ENCODE assay signal across 22 cellular contexts in the genomic region with DNA sequence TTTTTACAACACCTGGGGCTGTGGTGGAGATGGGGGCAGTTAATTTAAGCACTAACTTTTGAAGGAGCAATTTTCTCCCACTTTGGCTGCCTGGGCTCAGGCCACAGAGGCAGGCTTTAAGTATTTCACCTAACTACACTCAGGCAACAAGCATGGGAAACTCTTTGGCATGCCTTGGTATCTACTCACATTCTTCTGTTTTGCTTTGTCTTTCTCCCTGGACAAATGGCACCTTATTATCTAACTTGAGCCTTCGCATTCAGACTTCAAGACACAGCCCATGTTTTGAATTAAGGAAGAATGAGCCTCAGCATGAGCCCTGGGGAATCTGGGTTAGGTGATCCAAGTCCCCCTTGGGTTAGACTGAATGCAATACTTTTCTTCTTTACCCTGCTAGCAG. TPM values are rescaled to one million over a fixed set of nuclear protein-coding genes. Genes with fewer than 3 reads are reported as not detected.
DNase-seq lines count a peak whose midpoint lies in the region; ATAC-seq and TF ChIP-seq lines count a peak whose summit lies in the region.
"Had no signal": no experiment of that assay in that cellular context is flagged by ENCODE, and none has a peak within 500 bp of the region (broad histone marks: within the 10 kb centered on the region; RNA-seq: fewer than 3 reads in every experiment).

No MANE protein-coding gene starts in this region.

- 100% methylated on average over 1 of the region's 1 CpG for whole genome bisulfite sequencing in esophagus muscularis mucosa

- H2AFZ ChIP-seq in GM23338 (no peak overlapping the region), osteoblast (ENCODE audit: low read length) (no peak overlapping the region)
- H2AFZ ChIP-seq: PC-9 had no signal

- no peak overlapping the region for H3K4me3 ChIP-seq in GM23338
- H3K4me3 ChIP-seq in SK-N-MC: no peak overlapping the region; the same call in 1 of the 2 replicates
- H3K4me3 ChIP-seq in esophagus muscularis mucosa: no peak overlapping the region
- H3K4me3 ChIP-seq in osteoblast (ENCODE audit: insufficient read depth, low read length): no peak overlapping the region
- H3K4me3 ChIP-seq: PC-9, vagina had no signal

- no peak overlapping the region for H3K27ac Mint-ChIP-seq in GM23338
- H3K27ac Mint-ChIP-seq in activated T-helper 2 cell treated with anti-CD3 and anti-CD28 coated beads, Interferon-gamma antibody, Interleukin-2, Interleukin-4, amounts not matched to agents 10 μg/mL and 5 μg/mL and 100 μg/mL, durations not matched to agents 14 hours and 24 hours and 36 hours: no peak overlapping the region
- H3K27ac Mint-ChIP-seq: activated naive CD8-positive, alpha-beta T cell treated with anti-CD3 and anti-CD28 coated beads, Interleukin-2, amount 10 ng/mL, durations not matched to agents 7 days and 5 days; CD4-positive, alpha-beta T cell; mesothelial cell of epicardium; natural killer cell treated with Interleukin-12 subunit alpha and Interleukin-12 subunit beta and Interleukin-15 and Interleukin-18, amount 100 ng/mL, for 72 hours; T-helper 2 cell treated with Interferon-gamma antibody and Interleukin-4, amounts not matched to agents 5 μg/mL and 100 μg/mL, for 36 hours had no signal

- H3K4me2 ChIP-seq in GM23338 (0 out of 2 replicates have a peak overlapping the region, but pooled peaks have one; percentile 10), osteoblast (ENCODE audit: insufficient read depth, low read length) (peak overlapping the region; percentile 2)
- H3K4me2 ChIP-seq: KMS-11, PC-9 had no signal

- no peak overlapping the region for H3K4me3 Mint-ChIP-seq in GM23338
- H3K4me3 Mint-ChIP-seq in activated T-helper 2 cell treated with anti-CD3 and anti-CD28 coated beads, Interferon-gamma antibody, Interleukin-2, Interleukin-4, amounts not matched to agents 10 μg/mL and 5 μg/mL and 100 μg/mL, durations not matched to agents 14 hours and 24 hours and 36 hours (ENCODE audit: low read depth): no peak overlapping the region
- H3K4me3 Mint-ChIP-seq: activated naive CD8-positive, alpha-beta T cell treated with anti-CD3 and anti-CD28 coated beads, Interleukin-2, amount 10 ng/mL, durations not matched to agents 7 days and 5 days; brain; CD4-positive, alpha-beta T cell; mesothelial cell of epicardium; natural killer cell treated with Interleukin-12 subunit alpha and Interleukin-12 subunit beta and Interleukin-15 and Interleukin-18, amount 100 ng/mL, for 72 hours; T-helper 2 cell treated with Interferon-gamma antibody and Interleukin-4, amounts not matched to agents 5 μg/mL and 100 μg/mL, for 36 hours had no signal

- H3K4me1 Mint-ChIP-seq in GM23338: peaks cover 23% of the 10 kb centered on the region
- no peaks in the 10 kb centered on the region for H3K4me1 Mint-ChIP-seq in activated T-helper 2 cell treated with anti-CD3 and anti-CD28 coated beads, Interferon-gamma antibody, Interleukin-2, Interleukin-4, amounts not matched to agents 10 μg/mL and 5 μg/mL and 100 μg/mL, durations not matched to agents 14 hours and 24 hours and 36 hours (ENCODE audit: low read depth)
- H3K4me1 Mint-ChIP-seq: activated naive CD8-positive, alpha-beta T cell treated with anti-CD3 and anti-CD28 coated beads, Interleukin-2, amount 10 ng/mL, durations not matched to agents 7 days and 5 days; brain had no signal

- no peaks in the 10 kb centered on the region; the same call in 2 of the 3 replicates for H3K36me3 Mint-ChIP-seq in GM23338 (ENCODE audit: low read depth)
- H3K36me3 Mint-ChIP-seq in activated T-helper 2 cell treated with anti-CD3 and anti-CD28 coated beads, Interferon-gamma antibody, Interleukin-2, Interleukin-4, amounts not matched to agents 10 μg/mL and 5 μg/mL and 100 μg/mL, durations not matched to agents 14 hours and 24 hours and 36 hours (ENCODE audit: low read depth): no peaks in the 10 kb centered on the region
- H3K36me3 Mint-ChIP-seq: activated naive CD8-positive, alpha-beta T cell treated with anti-CD3 and anti-CD28 coated beads, Interleukin-2, amount 10 ng/mL, durations not matched to agents 7 days and 5 days; brain; mesothelial cell of epicardium; natural killer cell treated with Interleukin-12 subunit alpha and Interleukin-12 subunit beta and Interleukin-15 and Interleukin-18, amount 100 ng/mL, for 72 hours had no signal

- no peak for TF ChIP-seq EP300 in esophagus muscularis mucosa (IDR thresholded peaks at IDR 0.05)

- H3K27me3 ChIP-seq in GM23338 (ENCODE audit: insufficient read depth) (no peaks in the 10 kb centered on the region), esophagus muscularis mucosa (no peaks in the 10 kb centered on the region), osteoblast (ENCODE audit: insufficient read depth, low read length) (no peaks in the 10 kb centered on the region)
- H3K27me3 ChIP-seq: vagina had no signal

- H3K9me2 ChIP-seq in GM23338 (ENCODE audit: insufficient read depth): no peaks in the 10 kb centered on the region

- H3K9me3 ChIP-seq in SK-N-MC (ENCODE audit: low read depth, low read length) (no peaks in the 10 kb centered on the region), esophagus muscularis mucosa (no peaks in the 10 kb centered on the region), osteoblast (ENCODE audit: low read depth, low read length) (no peaks in the 10 kb centered on the region)
- H3K9me3 ChIP-seq: vagina had no signal

- no peaks in the 10 kb centered on the region for H3K27me3 Mint-ChIP-seq in GM23338 (ENCODE audit: insufficient read depth, low read depth, poor library complexity)
- H3K27me3 Mint-ChIP-seq in activated T-helper 2 cell treated with anti-CD3 and anti-CD28 coated beads, Interferon-gamma antibody, Interleukin-2, Interleukin-4, amounts not matched to agents 10 μg/mL and 5 μg/mL and 100 μg/mL, durations not matched to agents 14 hours and 24 hours and 36 hours (ENCODE audit: low read depth): peaks cover 2% of the 10 kb centered on the region
- H3K27me3 Mint-ChIP-seq: CD4-positive, alpha-beta T cell had no signal

- H3K36me3 ChIP-seq in GM23338 (ENCODE audit: insufficient read depth) (no peaks in the 10 kb centered on the region), SK-N-MC (ENCODE audit: insufficient read depth, low read length) (no peaks in the 10 kb centered on the region), esophagus muscularis mucosa (no peaks in the 10 kb centered on the region), osteoblast (ENCODE audit: insufficient read depth, low read length) (no peaks in the 10 kb centered on the region)
- H3K36me3 ChIP-seq: vagina had no signal

- H3K4me1 ChIP-seq in GM23338 (ENCODE audit: insufficient read depth) (peaks cover 17% of the 10 kb centered on the region), esophagus muscularis mucosa (peaks cover 0 to 5% (median 0%) of the 10 kb centered on the region in 4 donors), osteoblast (ENCODE audit: insufficient read depth, low read length) (peaks cover 50% of the 10 kb centered on the region)

- H3K27ac ChIP-seq in GM23338 (ENCODE audit: low read depth) (no peak overlapping the region), SK-N-MC (peak overlapping the region; percentile 85), esophagus muscularis mucosa (replicated peaks in 1 of 4) (no peak overlapping the region), osteoblast (ENCODE audit: low read depth, low read length) (peak overlapping the region; percentile 90)
- H3K27ac ChIP-seq: KMS-11, PC-9, vagina had no signal

- H3K9ac ChIP-seq in SK-N-MC (ENCODE audit: insufficient read length): no peak overlapping the region
- H3K9ac ChIP-seq: KMS-11 had no signal

- ATAC-seq in GM23338 (peak; percentile 82), GM19324 (IDR thresholded peaks at IDR 0.05; ENCODE audit: low FRiP score, unreplicated experiment) (no peak)
- ATAC-seq: natural killer cell treated with Interleukin-12 subunit alpha and Interleukin-12 subunit beta and Interleukin-15 and Interleukin-18, amount 100 ng/mL, for 72 hours had no signal

- intact Hi-C loops in esophagus muscularis mucosa (cut with DNase I): no loop called here
- intact Hi-C loops in activated T-helper 2 cell treated with anti-CD3 and anti-CD28 coated beads, Interferon-gamma antibody, Interleukin-2, Interleukin-4, amounts not matched to agents 10 μg/mL and 5 μg/mL and 100 μg/mL, durations not matched to agents 14 hours and 24 hours and 36 hours (cut with micrococcal nuclease): no loop called here

- TF ChIP-seq CTCF in GM23338 (conservative IDR thresholded peaks at IDR 0.05; ENCODE audit: low read depth in 2 of 2): no peak
- TF ChIP-seq CTCF in esophagus muscularis mucosa (IDR thresholded peaks at IDR 0.05): no peak
- no peak for TF ChIP-seq CTCF in osteoblast (IDR thresholded peaks at IDR 0.05; ENCODE audit: extremely low read depth, low read depth, low read length)

- H3F3A ChIP-seq in GM23338 (replicated peaks; ENCODE audit: low read depth): no peaks in the 10 kb centered on the region

- H3K79me2 ChIP-seq in GM23338 (replicated peaks; ENCODE audit: insufficient read depth) (no peaks in the 10 kb centered on the region), osteoblast (ENCODE audit: insufficient read depth, low read length) (no peaks in the 10 kb centered on the region)

- TF ChIP-seq POLR2A in esophagus muscularis mucosa (IDR thresholded peaks at IDR 0.05; ENCODE audit: low read depth): no peak

- no peaks in the 10 kb centered on the region for H4K20me1 ChIP-seq in GM23338 (replicated peaks; ENCODE audit: insufficient read depth)
- H4K20me1 ChIP-seq in osteoblast (ENCODE audit: insufficient read depth, low read length): no peaks in the 10 kb centered on the region

- no peaks in the 10 kb centered on the region for H3K9me3 Mint-ChIP-seq in GM23338
- no peaks in the 10 kb centered on the region for H3K9me3 Mint-ChIP-seq in activated T-helper 2 cell treated with anti-CD3 and anti-CD28 coated beads, Interferon-gamma antibody, Interleukin-2, Interleukin-4, amounts not matched to agents 10 μg/mL and 5 μg/mL and 100 μg/mL, durations not matched to agents 14 hours and 24 hours and 36 hours
- H3K9me3 Mint-ChIP-seq: activated naive CD8-positive, alpha-beta T cell treated with anti-CD3 and anti-CD28 coated beads, Interleukin-2, amount 10 ng/mL, durations not matched to agents 7 days and 5 days; CD4-positive, alpha-beta T cell; natural killer cell treated with Interleukin-12 subunit alpha and Interleukin-12 subunit beta and Interleukin-15 and Interleukin-18, amount 100 ng/mL, for 72 hours; T-helper 2 cell treated with Interferon-gamma antibody and Interleukin-4, amounts not matched to agents 5 μg/mL and 100 μg/mL, for 36 hours had no signal

- DNase-seq in GM23338 (ENCODE audit: low spot score) (peak; percentile 35), SK-N-MC (ENCODE audit: low read depth, low spot score) (no peak), esophagus muscularis mucosa (ENCODE audit: extremely low spot score) (peak; percentile 24), osteoblast (ENCODE audit: insufficient read length, low spot score, missing footprints) (no peak), SIG-M5 (lab: John Stamatoyannopoulos, UW) (no peak), AG20443 (ENCODE audit: low spot score) (no peak)
- no peak for DNase-seq in activated T-helper 2 cell treated with anti-CD3 and anti-CD28 coated beads, Interferon-gamma antibody, Interleukin-2, Interleukin-4, amounts not matched to agents 10 μg/mL and 5 μg/mL and 100 μg/mL, durations not matched to agents 14 hours and 24 hours and 36 hours (ENCODE audit: low spot score)
- DNase-seq: activated CD8-positive, alpha-beta memory T cell treated with anti-CD3 and anti-CD28 coated beads, Interleukin-2, amount 50 U/mL, for 4 hours; activated naive CD8-positive, alpha-beta T cell treated with anti-CD3 and anti-CD28 coated beads, Interleukin-2, amount 10 ng/mL, durations not matched to agents 7 days and 5 days; CD4-positive, alpha-beta T cell; effector memory CD4-positive, alpha-beta T cell; GF-D8; NCI-H2029; NCI-H2227 treated with DMSO at 0.1 percent for 48 hours had no signal

RNA-seq across cellular contexts. Expression of gene BMPER, which starts 31.8 kb away (rescaled TPM):
- total RNA-seq in GM23338 (2014; rRNA removed; shearing (Covaris generic)): 0.43 and 1.4 TPM in 2 replicates
- polyA plus RNA-seq in GM23338 (2016; fragmentation: Nextera tagmentation; extraction: Ambion mirVana): 0.53 and 0.77 TPM in 2 replicates
- 1 to 10 TPM in 3 of 4 donors, under 1 TPM in 1; 0.65 to 6.5 (median 3.5) TPM for total RNA-seq in esophagus muscularis mucosa
- 9.7 and 11.2 TPM in 2 replicates for total RNA-seq in osteoblast
- total RNA-seq in activated T-helper 2 cell treated with anti-CD3 and anti-CD28 coated beads, Interferon-gamma antibody, Interleukin-2, Interleukin-4, amounts not matched to agents 10 μg/mL and 5 μg/mL and 100 μg/mL, durations not matched to agents 14 hours and 24 hours and 36 hours: not detected in 2 replicates
- total RNA-seq: activated naive CD8-positive, alpha-beta T cell treated with anti-CD3 and anti-CD28 coated beads, Interleukin-2, amount 10 ng/mL, durations not matched to agents 7 days and 5 days; CD4-positive, alpha-beta T cell had no signal

Comparison
In these comparisons a context has a peak if more than half of its experiments do, and no peak if none do; other contexts are left out.
1. DNase-seq: peak in GM23338 (single experiment) and esophagus muscularis mucosa (single experiment); none in SK-N-MC (single experiment), osteoblast (single experiment), activated T-helper 2 cell treated with anti-CD3 and anti-CD28 coated beads, Interferon-gamma antibody, Interleukin-2, Interleukin-4, amounts not matched to agents 10 μg/mL and 5 μg/mL and 100 μg/mL, durations not matched to agents 14 hours and 24 hours and 36 hours (single experiment), SIG-M5 (single experiment) and AG20443 (single experiment).
2. H3K27ac ChIP-seq: peak in SK-N-MC (single experiment) and osteoblast (single experiment); none in GM23338 (single experiment) and esophagus muscularis mucosa (0 of 4).